In genomic region chr17:29930399-29931010, GRCh38 we compare ENCODE assay signal across 8 cellular contexts. TPM values are rescaled to one million over a fixed set of nuclear protein-coding genes. Genes with fewer than 3 reads are reported as not detected.
DNase-seq lines count a peak whose midpoint lies in the region; ATAC-seq and TF ChIP-seq lines count a peak whose summit lies in the region.

No MANE protein-coding gene starts in this region.

- no peak for TF ChIP-seq CTCF in type B pancreatic cell (conservative IDR thresholded peaks at IDR 0.05)

- no peak overlapping the region for H3K4me3 Mint-ChIP-seq in type B pancreatic cell
- H3K4me3 Mint-ChIP-seq in activated T-cell treated with anti-CD3 and anti-CD28 coated beads, Interleukin-2, amount 50 U/mL, for 72 hours: no peak overlapping the region

- ATAC-seq in activated T-cell treated with anti-CD3 and anti-CD28 coated beads, Interleukin-2, amount 50 U/mL, for 72 hours (replicated peaks in 1 of 2): no peak

- H3K9me3 Mint-ChIP-seq in type B pancreatic cell: no peaks in the 10 kb centered on the region
- H3K9me3 Mint-ChIP-seq in activated T-cell treated with anti-CD3 and anti-CD28 coated beads, Interleukin-2, amount 50 U/mL, for 72 hours: no peaks in the 10 kb centered on the region

- no peak overlapping the region for H3K27ac Mint-ChIP-seq in type B pancreatic cell
- H3K27ac Mint-ChIP-seq in activated T-cell treated with anti-CD3 and anti-CD28 coated beads, Interleukin-2, amount 50 U/mL, for 72 hours: no peak overlapping the region

- no peaks in the 10 kb centered on the region for H3K27me3 Mint-ChIP-seq in type B pancreatic cell
- H3K27me3 Mint-ChIP-seq in activated T-cell treated with anti-CD3 and anti-CD28 coated beads, Interleukin-2, amount 50 U/mL, for 72 hours (ENCODE audit: low read depth): no peaks in the 10 kb centered on the region

- H3K4me1 Mint-ChIP-seq in type B pancreatic cell (ENCODE audit: unreplicated experiment): peaks cover 14% of the 10 kb centered on the region
- peaks cover 29% of the 10 kb centered on the region for H3K4me1 Mint-ChIP-seq in activated T-cell treated with anti-CD3 and anti-CD28 coated beads, Interleukin-2, amount 50 U/mL, for 72 hours (ENCODE audit: low read depth)

- no peaks in the 10 kb centered on the region for H3K36me3 Mint-ChIP-seq in type B pancreatic cell
- peaks cover 4 to 5% of the 10 kb centered on the region in 2 donors for H3K36me3 Mint-ChIP-seq in activated T-cell treated with anti-CD3 and anti-CD28 coated beads, Interleukin-2, amount 50 U/mL, for 72 hours (ENCODE audit: insufficient read depth in 2 of 2)

- peak; percentile 65 for DNase-seq in NCI-H1105 treated with DMSO at 0.1 percent for 48 hours (lab: John Stamatoyannopoulos, UW)
- DNase-seq in NCI-H1105 (lab: John Stamatoyannopoulos, UW): no peak
- DNase-seq in NCI-H526 treated with DMSO at 0.1 percent for 48 hours (lab: John Stamatoyannopoulos, UW): peak; percentile 90
- peak; percentile 38 for DNase-seq in dedifferentiated amniotic fluid mesenchymal stem cell (ENCODE audit: extremely low spot score)
- peak; percentile 80 for DNase-seq in midbrain (lab: John Stamatoyannopoulos, UW)
- DNase-seq in type B pancreatic cell (ENCODE audit: extremely low spot score, unreplicated experiment): no peak
- no peak for DNase-seq in activated T-cell treated with anti-CD3 and anti-CD28 coated beads, Interleukin-2, amount 50 U/mL, for 72 hours
- no peak for DNase-seq in stimulated activated CD4-positive, alpha-beta T cell treated with anti-CD3 and anti-CD28 coated beads, Interleukin-1b, Interleukin-23, amount 100 ng/mL, for 48 hours

RNA-seq across cellular contexts. Expression of gene SSH2, which starts 0.5 kb away (rescaled TPM):
- total RNA-seq in type B pancreatic cell (ENCODE audit: low replicate concordance): 23.8 and 29.7 TPM in 2 replicates
- total RNA-seq in activated T-cell treated with anti-CD3 and anti-CD28 coated beads, Interleukin-2, amount 50 U/mL, for 72 hours: 10 to 100 TPM; 41.4 to 46.8 TPM

RNA-seq across cellular contexts. Expression of gene EFCAB5, which starts 10.9 kb away (rescaled TPM):
- 0.29 and 0.43 TPM in 2 replicates for total RNA-seq in type B pancreatic cell (ENCODE audit: low replicate concordance)
- 1 to 10 TPM in 1 of 2 donors, under 1 TPM in 1; 0.81 to 1.7 TPM for total RNA-seq in activated T-cell treated with anti-CD3 and anti-CD28 coated beads, Interleukin-2, amount 50 U/mL, for 72 hours

Comparison
In these comparisons a context has a peak if more than half of its experiments do, and no peak if none do; other contexts are left out.
1. DNase-seq: peak in NCI-H1105 treated with DMSO at 0.1 percent for 48 hours (single experiment), NCI-H526 treated with DMSO at 0.1 percent for 48 hours (single experiment), dedifferentiated amniotic fluid mesenchymal stem cell (single experiment) and midbrain (single experiment); none in NCI-H1105 (single experiment), type B pancreatic cell (single experiment), activated T-cell treated with anti-CD3 and anti-CD28 coated beads, Interleukin-2, amount 50 U/mL, for 72 hours (0 of 2) and stimulated activated CD4-positive, alpha-beta T cell treated with anti-CD3 and anti-CD28 coated beads, Interleukin-1b, Interleukin-23, amount 100 ng/mL, for 48 hours (single experiment).